2 cellular contexts compared by ENCODE assay signal in the genomic region with DNA sequence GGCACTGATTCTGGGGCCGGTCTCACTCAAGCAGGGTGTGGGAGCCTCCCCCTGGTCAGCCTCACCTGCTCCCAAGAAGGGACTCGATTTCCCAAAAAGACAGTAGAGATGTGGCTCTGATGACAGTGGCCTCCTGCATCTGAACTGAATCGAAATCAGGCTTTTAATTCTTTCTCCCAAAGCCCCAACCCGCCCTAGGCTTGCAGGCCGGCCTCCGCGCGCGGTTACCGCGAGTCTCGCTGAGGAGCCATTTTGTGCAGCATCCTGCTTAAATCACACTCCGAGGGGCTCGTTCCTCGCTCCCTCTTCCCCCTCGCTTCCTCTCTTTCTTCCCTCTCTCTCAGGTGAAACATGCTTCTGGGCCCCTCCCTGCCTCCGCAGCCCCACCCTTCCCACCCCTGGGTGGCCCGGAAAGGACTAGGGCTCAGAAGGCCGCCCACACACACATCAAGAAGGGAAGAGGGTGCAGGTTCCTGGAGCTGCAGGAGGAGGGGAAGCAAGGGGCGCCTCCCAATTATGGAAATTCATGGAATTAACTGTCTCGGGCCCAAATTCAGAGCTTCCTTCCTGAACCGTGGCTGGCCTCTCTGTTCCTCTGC.
TF ChIP-seq lines count a peak whose summit lies in the region.

No MANE protein-coding gene starts in this region.

TF ChIP-seq in H1, 55 proteins besides CTCF, POLR2A, EP300 and RAD21 (continued from another document):
- TF ChIP-seq HDAC6 (IDR thresholded peaks at IDR 0.05; ENCODE audit: low read depth, low read length), result no peak
- TF ChIP-seq TBP (IDR thresholded peaks at IDR 0.05; ENCODE audit: low read depth, low read length), result no peak
- TF ChIP-seq SP1 (IDR thresholded peaks at IDR 0.05; ENCODE audit: low read depth, low read length), result no peak

TF ChIP-seq in neural cell, 6 proteins besides CTCF, POLR2A, EP300 and RAD21 (continued from another document):
- TF ChIP-seq, protein P1, sequence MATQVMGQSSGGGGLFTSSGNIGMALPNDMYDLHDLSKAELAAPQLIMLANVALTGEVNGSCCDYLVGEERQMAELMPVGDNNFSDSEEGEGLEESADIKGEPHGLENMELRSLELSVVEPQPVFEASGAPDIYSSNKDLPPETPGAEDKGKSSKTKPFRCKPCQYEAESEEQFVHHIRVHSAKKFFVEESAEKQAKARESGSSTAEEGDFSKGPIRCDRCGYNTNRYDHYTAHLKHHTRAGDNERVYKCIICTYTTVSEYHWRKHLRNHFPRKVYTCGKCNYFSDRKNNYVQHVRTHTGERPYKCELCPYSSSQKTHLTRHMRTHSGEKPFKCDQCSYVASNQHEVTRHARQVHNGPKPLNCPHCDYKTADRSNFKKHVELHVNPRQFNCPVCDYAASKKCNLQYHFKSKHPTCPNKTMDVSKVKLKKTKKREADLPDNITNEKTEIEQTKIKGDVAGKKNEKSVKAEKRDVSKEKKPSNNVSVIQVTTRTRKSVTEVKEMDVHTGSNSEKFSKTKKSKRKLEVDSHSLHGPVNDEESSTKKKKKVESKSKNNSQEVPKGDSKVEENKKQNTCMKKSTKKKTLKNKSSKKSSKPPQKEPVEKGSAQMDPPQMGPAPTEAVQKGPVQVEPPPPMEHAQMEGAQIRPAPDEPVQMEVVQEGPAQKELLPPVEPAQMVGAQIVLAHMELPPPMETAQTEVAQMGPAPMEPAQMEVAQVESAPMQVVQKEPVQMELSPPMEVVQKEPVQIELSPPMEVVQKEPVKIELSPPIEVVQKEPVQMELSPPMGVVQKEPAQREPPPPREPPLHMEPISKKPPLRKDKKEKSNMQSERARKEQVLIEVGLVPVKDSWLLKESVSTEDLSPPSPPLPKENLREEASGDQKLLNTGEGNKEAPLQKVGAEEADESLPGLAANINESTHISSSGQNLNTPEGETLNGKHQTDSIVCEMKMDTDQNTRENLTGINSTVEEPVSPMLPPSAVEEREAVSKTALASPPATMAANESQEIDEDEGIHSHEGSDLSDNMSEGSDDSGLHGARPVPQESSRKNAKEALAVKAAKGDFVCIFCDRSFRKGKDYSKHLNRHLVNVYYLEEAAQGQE (IDR thresholded peaks at IDR 0.05; ENCODE audit: borderline replicate concordance), result no peak
- no peak for TF ChIP-seq EZH2 (IDR thresholded peaks at IDR 0.05; ENCODE audit: borderline replicate concordance, insufficient read depth, low read length, poor library complexity, severe bottlenecking)
- TF ChIP-seq TAF1 (IDR thresholded peaks at IDR 0.05; ENCODE audit: low read depth), result no peak
- no peak for TF ChIP-seq POLR2AphosphoS5 (IDR thresholded peaks at IDR 0.05)
- no peak for TF ChIP-seq MXI1 (conservative IDR thresholded peaks at IDR 0.05; ENCODE audit: poor library complexity, severe bottlenecking)
